8 cellular contexts compared by ENCODE assay signal in the genomic region with DNA sequence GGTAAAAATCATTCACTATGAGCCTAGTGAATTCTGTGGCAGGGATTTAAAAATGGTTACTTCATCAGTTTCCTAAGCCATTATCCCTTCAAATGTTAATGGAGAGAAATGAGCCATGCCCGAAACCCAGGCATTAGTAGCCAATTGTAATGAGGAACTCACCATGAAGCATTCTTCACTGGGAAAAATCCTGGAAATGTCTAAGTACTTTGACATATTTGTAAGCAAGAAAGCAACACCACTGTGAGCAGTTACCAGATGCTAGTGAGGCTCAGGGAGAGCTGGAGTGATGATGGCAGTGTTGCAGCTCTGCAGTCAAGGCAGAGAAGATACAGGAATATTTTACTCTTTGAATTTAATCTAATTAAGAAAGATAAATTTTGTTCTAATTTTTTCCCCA.
"Had no signal": no experiment of that assay in that cellular context is flagged by ENCODE, and none has a peak within 500 bp of the region (broad histone marks: within the 10 kb centered on the region; RNA-seq: fewer than 3 reads in every experiment).

No MANE protein-coding gene starts in this region.

- H3K4me1 Mint-ChIP-seq: IgD-negative memory B cell had no signal

- H3K27ac ChIP-seq: HL-60 had no signal

- H3K4me3 ChIP-seq: HAP-1 had no signal

- ATAC-seq: HCT116, HepG2 had no signal

- H3K9me3 ChIP-seq: HAP-1 had no signal

- H3K36me3 Mint-ChIP-seq: IgD-negative memory B cell had no signal

- DNase-seq: GOT3, H7, HFFc6 had no signal

- H3K4me3 Mint-ChIP-seq: HFFc6, IgD-negative memory B cell had no signal

- H3K27me3 Mint-ChIP-seq: IgD-negative memory B cell had no signal

- H3K27ac Mint-ChIP-seq: HFFc6, IgD-negative memory B cell had no signal

- H3K4me1 ChIP-seq: HAP-1 had no signal

- H3K9me3 Mint-ChIP-seq: IgD-negative memory B cell had no signal

- H3K36me3 ChIP-seq: HAP-1 had no signal
